Comparison of ENCODE assay signal across 1 cellular context in genomic region chr22:40044102-40044869, GRCh38.
A peak's percentile ranks its signal among the peaks of the same experiment; 100 is the strongest.
TF ChIP-seq lines count a peak whose summit lies in the region.

No MANE protein-coding gene starts in this region.

TF ChIP-seq in HepG2, 621 proteins besides CTCF, POLR2A, EP300 and RAD21 (continued from another document):
- TF ChIP-seq ZBED4 (CRISPR knock-in tag; IDR thresholded peaks at IDR 0.05; ENCODE audit: borderline replicate concordance) (peak; percentile 18; the same call in 1 of the 2 replicates), MEIS2 (CRISPR knock-in tag; IDR thresholded peaks at IDR 0.05) (no peak), FOXP4 (CRISPR knock-in tag; IDR thresholded peaks at IDR 0.05) (no peak; the same call in 1 of the 2 replicates), ATAD3A (CRISPR knock-in tag; IDR thresholded peaks at IDR 0.05) (no peak), CBFB (CRISPR knock-in tag; IDR thresholded peaks at IDR 0.05) (peak; percentile 91; the same call in 1 of the 2 replicates), ZNF350 (CRISPR knock-in tag; IDR thresholded peaks at IDR 0.05; ENCODE audit: borderline replicate concordance, low read depth) (peak; percentile 56; the same call in 1 of the 2 replicates), MIER3 (CRISPR knock-in tag; IDR thresholded peaks at IDR 0.05; ENCODE audit: borderline replicate concordance) (peak; percentile 57; the same call in 1 of the 2 replicates), HOXA9 (CRISPR knock-in tag; IDR thresholded peaks at IDR 0.05; ENCODE audit: borderline replicate concordance) (no peak), ZFP37 (CRISPR knock-in tag; IDR thresholded peaks at IDR 0.05; ENCODE audit: borderline replicate concordance) (no peak), ZNF121 (CRISPR knock-in tag; IDR thresholded peaks at IDR 0.05) (no peak), ZNF329 (CRISPR knock-in tag; IDR thresholded peaks at IDR 0.05; ENCODE audit: low read depth) (no peak), ZNF574 (CRISPR knock-in tag; IDR thresholded peaks at IDR 0.05) (peak; percentile 26; the same call in 1 of the 2 replicates), ZNF670 (CRISPR knock-in tag; IDR thresholded peaks at IDR 0.05; ENCODE audit: borderline replicate concordance) (no peak), HIVEP1 (CRISPR knock-in tag; IDR thresholded peaks at IDR 0.05) (no peak), SNAI1 (CRISPR knock-in tag; IDR thresholded peaks at IDR 0.05; ENCODE audit: borderline replicate concordance) (no peak), ZNF12 (CRISPR knock-in tag; IDR thresholded peaks at IDR 0.05) (no peak), ZBTB49 (CRISPR knock-in tag; IDR thresholded peaks at IDR 0.05; ENCODE audit: borderline replicate concordance) (no peak), KLF13 (CRISPR knock-in tag; IDR thresholded peaks at IDR 0.05) (no peak), THAP7 (CRISPR knock-in tag; IDR thresholded peaks at IDR 0.05) (no peak), ZNF616 (CRISPR knock-in tag; IDR thresholded peaks at IDR 0.05; ENCODE audit: low read depth) (no peak), ZXDC (CRISPR knock-in tag; IDR thresholded peaks at IDR 0.05) (no peak), ZNF501 (CRISPR knock-in tag; IDR thresholded peaks at IDR 0.05) (peak; percentile 92)
